ENCODE assay signal across 14 cellular contexts in genomic region chr2:207256476-207257207, GRCh38.
DNase-seq lines count a peak whose midpoint lies in the region; ATAC-seq, FAIRE-seq and TF ChIP-seq lines count a peak whose summit lies in the region.
"Had no signal": no experiment of that assay in that cellular context is flagged by ENCODE, and none has a peak within 500 bp of the region (broad histone marks: within the 10 kb centered on the region; RNA-seq: fewer than 3 reads in every experiment).

No MANE protein-coding gene starts in this region.

- no peak for TF ChIP-seq POLR2A in NB4 (IDR thresholded peaks at IDR 0.05; ENCODE audit: extremely low read depth, insufficient read length)

- no peak for FAIRE-seq in pancreas (lab: Jason Lieb, UNC)

- ATAC-seq in pancreas, result no peak
- ATAC-seq in GM21528 (IDR thresholded peaks at IDR 0.05; ENCODE audit: low FRiP score, unreplicated experiment), result no peak
- ATAC-seq in HG03432 (IDR thresholded peaks at IDR 0.05; ENCODE audit: unreplicated experiment), result no peak
- ATAC-seq: Panc1, right cardiac atrium had no signal

- TF ChIP-seq CTCF in AG04450 (IDR thresholded peaks at IDR 0.05; ENCODE audit: low read depth, low read length) (no peak), NB4 (IDR thresholded peaks at IDR 0.05; ENCODE audit: low read depth, low read length) (no peak), chondrocyte (IDR thresholded peaks at IDR 0.05) (peak; percentile 11), pancreas (IDR thresholded peaks at IDR 0.05) (no peak)

- DNase-seq in AG04450 (ENCODE audit: low read depth, low spot score) (no peak), NB4 (ENCODE audit: low read depth) (peak; percentile 41), chondrocyte (ENCODE audit: low spot score) (no peak), pancreas (no peak), kidney tubule cell (ENCODE audit: low spot score) (no peak)
- DNase-seq: right cardiac atrium had no signal

- H3K27me3 Mint-ChIP-seq in chondrocyte (ENCODE audit: low read depth), result no peaks in the 10 kb centered on the region

- WGBS in pancreas, 2 donors, result 40 to 41% methylated on average over 10 of the region's 10 CpGs

- H3K4me3 Mint-ChIP-seq in chondrocyte (ENCODE audit: unreplicated experiment), result no peak overlapping the region
- H3K4me3 Mint-ChIP-seq: activated T-helper 1 cell treated with anti-CD3 and anti-CD28 coated beads, Interleukin-12 subunit alpha, Interleukin-12 subunit beta, Interleukin-2, Interleukin-4 antibody, amounts not matched to agents 30 ng/mL and 10 ng/mL and 1 ng/mL, durations not matched to agents 14 hours and 24 hours and 36 hours; B cell; central memory CD8-positive, alpha-beta T cell; memory B cell had no signal

- peak overlapping the region; percentile 97 for H3K27ac ChIP-seq in AG04450 (ENCODE audit: low read depth, low read length)
- H3K27ac ChIP-seq in mucosa of rectum (ENCODE audit: low read depth in 2 of 2, low read length in 2 of 2), result peak overlapping the region; percentile 13 to 35
- H3K27ac ChIP-seq in pancreas, result no peak overlapping the region

- H3K4me3 ChIP-seq in AG04450 (ENCODE audit: low read depth, low read length), result no peak overlapping the region
- no peak overlapping the region for H3K4me3 ChIP-seq in NB4 (ENCODE audit: low read depth, low read length)
- no peak overlapping the region for H3K4me3 ChIP-seq in mucosa of rectum (ENCODE audit: low read length in 2 of 2)
- H3K4me3 ChIP-seq in pancreas, result no peak overlapping the region

- H3K4me1 ChIP-seq in mucosa of rectum (ENCODE audit: control insufficient read depth in 2 of 2, insufficient read depth in 2 of 2, low read length in 2 of 2), result peaks cover 15 to 26% of the 10 kb centered on the region in 2 donors
- H3K4me1 ChIP-seq in pancreas, result no peaks in the 10 kb centered on the region

- POLR2A ChIA-PET in AG04450 (lab: Yijun Ruan, JAX), result interaction anchor here (1.0 to 6.6 kb wide), 6 partner anchors 10 to 91 kb away, joined by 3 to 213 read pairs (median 4); partner anchors contain the start of gene KLF7

- CTCF ChIA-PET in AG04450 (lab: Charles Lee), result interaction anchor here (1.0 to 2.1 kb wide), 3 partner anchors 216 to 456 kb away, joined by 4 to 9 read pairs (median 4); no protein-coding TSS in a partner anchor

- peak overlapping the region; percentile 88 for H3K27ac Mint-ChIP-seq in chondrocyte (ENCODE audit: unreplicated experiment)
- H3K27ac Mint-ChIP-seq: activated T-helper 1 cell treated with anti-CD3 and anti-CD28 coated beads, Interleukin-12 subunit alpha, Interleukin-12 subunit beta, Interleukin-2, Interleukin-4 antibody, amounts not matched to agents 30 ng/mL and 10 ng/mL and 1 ng/mL, durations not matched to agents 14 hours and 24 hours and 36 hours; B cell; memory B cell had no signal

- no peaks in the 10 kb centered on the region for H3K36me3 Mint-ChIP-seq in chondrocyte (ENCODE audit: low read depth)
- H3K36me3 Mint-ChIP-seq: memory B cell had no signal

- no peak overlapping the region for H3K9ac ChIP-seq in mucosa of rectum (ENCODE audit: low read depth in 1 of 2, low read length in 2 of 2)

- H3K36me3 ChIP-seq in mucosa of rectum (ENCODE audit: control insufficient read depth in 2 of 2, insufficient read depth in 2 of 2, low read length in 2 of 2), result no peaks in the 10 kb centered on the region
- no peaks in the 10 kb centered on the region for H3K36me3 ChIP-seq in pancreas

- H3K9me3 Mint-ChIP-seq in chondrocyte (ENCODE audit: low read depth), result no peaks in the 10 kb centered on the region
- H3K9me3 Mint-ChIP-seq: activated T-helper 1 cell treated with anti-CD3 and anti-CD28 coated beads, Interleukin-12 subunit alpha, Interleukin-12 subunit beta, Interleukin-2, Interleukin-4 antibody, amounts not matched to agents 30 ng/mL and 10 ng/mL and 1 ng/mL, durations not matched to agents 14 hours and 24 hours and 36 hours; central memory CD8-positive, alpha-beta T cell; memory B cell had no signal

- intact Hi-C loops in pancreas (cut with DNase I), result no loop called here

- H3K27me3 ChIP-seq in AG04450 (ENCODE audit: control insufficient read depth, insufficient read depth, low read length), result no peaks in the 10 kb centered on the region
- H3K27me3 ChIP-seq in mucosa of rectum (ENCODE audit: control insufficient read depth in 2 of 2, insufficient read depth in 2 of 2, low read length in 2 of 2), result no peaks in the 10 kb centered on the region
- no peaks in the 10 kb centered on the region for H3K27me3 ChIP-seq in pancreas

- H3K4me1 Mint-ChIP-seq in chondrocyte (ENCODE audit: low read depth), result peaks cover 89% of the 10 kb centered on the region
- H3K4me1 Mint-ChIP-seq: central memory CD8-positive, alpha-beta T cell had no signal

- H3K9me3 ChIP-seq in AG04450 (ENCODE audit: control insufficient read depth, insufficient read depth, low read length) (no peaks in the 10 kb centered on the region), mucosa of rectum (ENCODE audit: control insufficient read depth in 2 of 2, low read length in 2 of 2) (no peaks in the 10 kb centered on the region), pancreas (no peaks in the 10 kb centered on the region)

Comparison
In these comparisons a context has a peak if more than half of its experiments do, and no peak if none do; other contexts are left out.
1. H3K27ac ChIP-seq: peak in AG04450 (single experiment) and mucosa of rectum (2 of 2); none in pancreas (0 of 4).